8 cellular contexts compared by ENCODE assay signal in genomic region chr17:51322390-51323029, GRCh38.
A peak's percentile ranks its signal among the peaks of the same experiment; 100 is the strongest.
DNase-seq lines count a peak whose midpoint lies in the region; ATAC-seq and TF ChIP-seq lines count a peak whose summit lies in the region.

No MANE protein-coding gene starts in this region.

- no peaks in the 10 kb centered on the region for H3K79me2 ChIP-seq in smooth muscle cell (ENCODE audit: low read depth)

- H3K4me3 ChIP-seq in epithelial cell of esophagus (ENCODE audit: low read length) (no peak overlapping the region), smooth muscle cell (no peak overlapping the region)

- no peaks in the 10 kb centered on the region for H4K20me1 ChIP-seq in smooth muscle cell (ENCODE audit: low read depth)

- H3K4me1 ChIP-seq in smooth muscle cell (ENCODE audit: low read depth): no peaks in the 10 kb centered on the region

- ATAC-seq in GM21786 (IDR thresholded peaks at IDR 0.05; ENCODE audit: unreplicated experiment): peak; percentile 60

- no peak overlapping the region for H3K4me2 ChIP-seq in smooth muscle cell

- H3K27me3 ChIP-seq in smooth muscle cell (ENCODE audit: low read depth): no peaks in the 10 kb centered on the region

- peak; percentile 16 for DNase-seq in EL
- peak; percentile 25 for DNase-seq in NCI-H526 treated with DMSO at 0.1 percent for 48 hours (lab: John Stamatoyannopoulos, UW)
- DNase-seq in epithelial cell of esophagus (ENCODE audit: low read depth): peak; percentile 45
- no peak for DNase-seq in smooth muscle cell (lab: John Stamatoyannopoulos, UW; ENCODE audit: unreplicated experiment)
- no peak for DNase-seq in stimulated activated CD4-positive, alpha-beta T cell treated with anti-CD3 and anti-CD28 coated beads, Interleukin-4, amount 100 ng/mL, for 1 hour
- DNase-seq in stimulated activated CD4-positive, alpha-beta T cell treated with anti-CD3 and anti-CD28 coated beads, Interleukin-2, amount 100 ng/mL, for 24 hours: no peak
- DNase-seq in activated CD4-positive, alpha-beta T cell treated with anti-CD3 and anti-CD28 coated beads for 48 hours: no peak

- H3K36me3 ChIP-seq in smooth muscle cell (ENCODE audit: low read depth): no peaks in the 10 kb centered on the region

- no peak overlapping the region for H2AFZ ChIP-seq in smooth muscle cell (ENCODE audit: low read depth)

- 32% methylated on average over 3 of the region's 3 CpGs for WGBS in smooth muscle cell (ENCODE audit: low lambda C conversion rate)

- H3K27ac ChIP-seq in smooth muscle cell (ENCODE audit: low read depth): no peak overlapping the region

- H3F3A ChIP-seq in smooth muscle cell (ENCODE audit: low read depth): no peaks in the 10 kb centered on the region

- H3K9me3 ChIP-seq in smooth muscle cell (replicated peaks; ENCODE audit: low read depth): no peaks in the 10 kb centered on the region

- no peak overlapping the region for H3K9ac ChIP-seq in smooth muscle cell (ENCODE audit: low read depth)

- TF ChIP-seq CTCF in epithelial cell of esophagus (IDR thresholded peaks at IDR 0.05; ENCODE audit: insufficient read depth, low read depth, low read length, missing control alignments) (peak; percentile 39), smooth muscle cell (IDR thresholded peaks at IDR 0.05; ENCODE audit: borderline replicate concordance, insufficient read depth, poor library complexity, severe bottlenecking) (peak; percentile 17)

Comparison
In these comparisons a context has a peak if more than half of its experiments do, and no peak if none do; other contexts are left out.
1. DNase-seq: peak in EL (single experiment), NCI-H526 treated with DMSO at 0.1 percent for 48 hours (single experiment) and epithelial cell of esophagus (single experiment); none in smooth muscle cell (single experiment), stimulated activated CD4-positive, alpha-beta T cell treated with anti-CD3 and anti-CD28 coated beads, Interleukin-4, amount 100 ng/mL, for 1 hour (single experiment), stimulated activated CD4-positive, alpha-beta T cell treated with anti-CD3 and anti-CD28 coated beads, Interleukin-2, amount 100 ng/mL, for 24 hours (0 of 2) and activated CD4-positive, alpha-beta T cell treated with anti-CD3 and anti-CD28 coated beads for 48 hours (single experiment).